8 cellular contexts compared by ENCODE assay signal in genomic region chr5:139389701-139390638, GRCh38.
DNase-seq lines count a peak whose midpoint lies in the region; ATAC-seq, FAIRE-seq and TF ChIP-seq lines count a peak whose summit lies in the region.

A gene with protein sequence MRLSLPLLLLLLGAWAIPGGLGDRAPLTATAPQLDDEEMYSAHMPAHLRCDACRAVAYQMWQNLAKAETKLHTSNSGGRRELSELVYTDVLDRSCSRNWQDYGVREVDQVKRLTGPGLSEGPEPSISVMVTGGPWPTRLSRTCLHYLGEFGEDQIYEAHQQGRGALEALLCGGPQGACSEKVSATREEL (minus strand): TSS chr5:139389913. CDS start chr5:139389856, 57 bp downstream.

- in situ Hi-C loops in GM13976 (cut with MboI; ENCODE audit: low sequenced_read_pairs, unreplicated experiment) = no loop called here

- H3K4me3 Mint-ChIP-seq in activated naive CD4-positive, alpha-beta T cell treated with anti-CD3 and anti-CD28 coated beads, Interleukin-2, amount 10 ng/mL, durations not matched to agents 7 days and 5 days = peak within 1 kb of the TSS; percentile 56

- peak within 1 kb of the TSS; percentile 96 for H3K9ac ChIP-seq in MM.1S (ENCODE audit: low read length)

- H2AFZ ChIP-seq in MM.1S (ENCODE audit: low read length) = no peak within 1 kb of the TSS

- H3K4me1 ChIP-seq in MM.1S (ENCODE audit: low read length) = peaks cover 47% of the 10 kb centered on the region

- no peak for TF ChIP-seq POLR2A in H54 (IDR thresholded peaks at IDR 0.05; ENCODE audit: low read depth, low read length)

- DNase-seq in GM13976 (ENCODE audit: low spot score) (peak; percentile 93), MM.1S (peak; percentile 95), NCI-H1105 treated with DMSO at 0.1 percent for 48 hours (lab: John Stamatoyannopoulos, UW) (no peak), H54 (ENCODE audit: insufficient read length, low spot score) (no peak), NCI-H187 (lab: John Stamatoyannopoulos, UW) (no peak)
- DNase-seq in activated naive CD4-positive, alpha-beta T cell treated with anti-CD3 and anti-CD28 coated beads, Interleukin-2, amount 10 ng/mL, durations not matched to agents 7 days and 5 days = peak; percentile 70
- peak; percentile 24 for DNase-seq in stimulated activated CD8-positive, alpha-beta memory T cell treated with anti-CD3 and anti-CD28 coated beads, Interleukin-15, amount 100 ng/mL, for 24 hours (ENCODE audit: low read depth)

- no peaks in the 10 kb centered on the region for H3K9me2 ChIP-seq in MM.1S (replicated peaks; ENCODE audit: insufficient read depth, low read length)

- TF ChIP-seq CTCF in GM13976 (IDR thresholded peaks at IDR 0.05; ENCODE audit: borderline replicate concordance, control extremely low read depth, extremely low read depth, insufficient read depth, missing control alignments) (no peak), MM.1S (IDR thresholded peaks at IDR 0.05; ENCODE audit: low read length) (no peak)

- H3K79me2 ChIP-seq in MM.1S (ENCODE audit: low read length) = peaks cover 76% of the 10 kb centered on the region

- H3K9me3 Mint-ChIP-seq in activated naive CD4-positive, alpha-beta T cell treated with anti-CD3 and anti-CD28 coated beads, Interleukin-2, amount 10 ng/mL, durations not matched to agents 7 days and 5 days = no peaks in the 10 kb centered on the region

- peak within 1 kb of the TSS; percentile 85 for H3K4me3 ChIP-seq in MM.1S (ENCODE audit: low read length)

- H3K27me3 Mint-ChIP-seq in activated naive CD4-positive, alpha-beta T cell treated with anti-CD3 and anti-CD28 coated beads, Interleukin-2, amount 10 ng/mL, durations not matched to agents 7 days and 5 days = peaks cover 24% of the 10 kb centered on the region

- CTCF ChIA-PET in activated naive CD4-positive, alpha-beta T cell treated with anti-CD3 and anti-CD28 coated beads, Interleukin-2, amount 10 ng/mL, durations not matched to agents 7 days and 5 days (lab: Charles Lee) = interaction anchor here (1.4 to 3.4 kb wide), 5 partner anchors 13 to 117 kb away, joined by 3 to 13 read pairs (median 7); partner anchors contain the start of gene PAIP2

- peak within 1 kb of the TSS; percentile 98 for H3K27ac ChIP-seq in MM.1S (ENCODE audit: low read length)

- no peaks in the 10 kb centered on the region for H3K27me3 ChIP-seq in MM.1S (replicated peaks; ENCODE audit: insufficient read depth, low read length)

- H3K36me3 ChIP-seq in MM.1S (replicated peaks; ENCODE audit: insufficient read depth, low read length) = no peaks in the 10 kb centered on the region

- H3K9me3 ChIP-seq in MM.1S (replicated peaks; ENCODE audit: insufficient read depth, low read length) = no peaks in the 10 kb centered on the region

- H3K27ac Mint-ChIP-seq in activated naive CD4-positive, alpha-beta T cell treated with anti-CD3 and anti-CD28 coated beads, Interleukin-2, amount 10 ng/mL, durations not matched to agents 7 days and 5 days = peak within 1 kb of the TSS; percentile 92

- no peaks in the 10 kb centered on the region for H3K36me3 Mint-ChIP-seq in activated naive CD4-positive, alpha-beta T cell treated with anti-CD3 and anti-CD28 coated beads, Interleukin-2, amount 10 ng/mL, durations not matched to agents 7 days and 5 days

- peak; percentile 38 for ATAC-seq in GM21717 (IDR thresholded peaks at IDR 0.05; ENCODE audit: unreplicated experiment)

- H3K4me1 Mint-ChIP-seq in activated naive CD4-positive, alpha-beta T cell treated with anti-CD3 and anti-CD28 coated beads, Interleukin-2, amount 10 ng/mL, durations not matched to agents 7 days and 5 days = peaks cover 67% of the 10 kb centered on the region

- no peaks in the 10 kb centered on the region for H4K20me1 ChIP-seq in MM.1S (ENCODE audit: insufficient read depth, low read length)

- peak within 1 kb of the TSS; percentile 98 for H3K4me2 ChIP-seq in MM.1S (ENCODE audit: low read depth, low read length)

- peaks cover 77% of the 10 kb centered on the region for H3F3A ChIP-seq in MM.1S (ENCODE audit: insufficient read depth, low read length)

- FAIRE-seq in H54 (lab: Jason Lieb, UNC) = no peak

Comparison
In these comparisons a context has a peak if more than half of its experiments do, and no peak if none do; other contexts are left out.
1. DNase-seq: peak in GM13976 (single experiment), MM.1S (single experiment), activated naive CD4-positive, alpha-beta T cell treated with anti-CD3 and anti-CD28 coated beads, Interleukin-2, amount 10 ng/mL, durations not matched to agents 7 days and 5 days (single experiment) and stimulated activated CD8-positive, alpha-beta memory T cell treated with anti-CD3 and anti-CD28 coated beads, Interleukin-15, amount 100 ng/mL, for 24 hours (single experiment); none in NCI-H1105 treated with DMSO at 0.1 percent for 48 hours (single experiment), H54 (single experiment) and NCI-H187 (0 of 2).